15 cellular contexts compared by ENCODE assay signal in genomic region chr6:127945434-127946097, GRCh38. TPM values are rescaled to one million over a fixed set of nuclear protein-coding genes. Genes with fewer than 3 reads are reported as not detected.
DNase-seq lines count a peak whose midpoint lies in the region; ATAC-seq and TF ChIP-seq lines count a peak whose summit lies in the region.
"Had no signal": no experiment of that assay in that cellular context is flagged by ENCODE, and none has a peak within 500 bp of the region (broad histone marks: within the 10 kb centered on the region; RNA-seq: fewer than 3 reads in every experiment).

No MANE protein-coding gene starts in this region.

- intact Hi-C loops in activated CD4-positive, alpha-beta T cell treated with anti-CD3 and anti-CD28 coated beads for 36 hours (cut with DNase I, micrococcal nuclease), result no loop called here
- intact Hi-C loops in natural killer cell (cut with micrococcal nuclease), result no loop called here

- POLR2A ChIA-PET in activated CD4-positive, alpha-beta T cell treated with anti-CD3 and anti-CD28 coated beads for 36 hours (lab: Charles Lee), result no interaction called here

- H3K27me3 Mint-ChIP-seq in activated CD4-positive, alpha-beta T cell treated with anti-CD3 and anti-CD28 coated beads for 36 hours, result no peaks in the 10 kb centered on the region
- H3K27me3 Mint-ChIP-seq in natural killer cell treated with Interleukin-12 subunit alpha and Interleukin-12 subunit beta and Interleukin-15 and Interleukin-18, amount 100 ng/mL, for 72 hours, result no peaks in the 10 kb centered on the region
- H3K27me3 Mint-ChIP-seq in natural killer cell (ENCODE audit: low read depth in 2 of 2), result peaks cover 0 to 2% of the 10 kb centered on the region in 2 donors
- no peaks in the 10 kb centered on the region for H3K27me3 Mint-ChIP-seq in stimulated activated naive CD8-positive, alpha-beta T cell treated with anti-CD3 and anti-CD28 coated beads, Interleukin-15, Interleukin-2, amounts not matched to agents 100 ng/mL and 50 ng/mL, for 24 hours
- H3K27me3 Mint-ChIP-seq: B cell; CD4-positive, CD25-positive, alpha-beta regulatory T cell had no signal

- peaks cover 3% of the 10 kb centered on the region for H3K36me3 Mint-ChIP-seq in activated CD4-positive, alpha-beta T cell treated with anti-CD3 and anti-CD28 coated beads for 36 hours (ENCODE audit: low read depth)
- peaks cover 27% of the 10 kb centered on the region for H3K36me3 Mint-ChIP-seq in natural killer cell treated with Interleukin-12 subunit alpha and Interleukin-12 subunit beta and Interleukin-15 and Interleukin-18, amount 100 ng/mL, for 72 hours
- peaks cover 6% of the 10 kb centered on the region for H3K36me3 Mint-ChIP-seq in natural killer cell
- peaks cover 14% of the 10 kb centered on the region for H3K36me3 Mint-ChIP-seq in stimulated activated naive CD8-positive, alpha-beta T cell treated with anti-CD3 and anti-CD28 coated beads, Interleukin-15, Interleukin-2, amounts not matched to agents 100 ng/mL and 50 ng/mL, for 24 hours (ENCODE audit: low read depth)
- H3K36me3 Mint-ChIP-seq: CD4-positive, CD25-positive, alpha-beta regulatory T cell had no signal

- H3K4me1 Mint-ChIP-seq in activated CD4-positive, alpha-beta T cell treated with anti-CD3 and anti-CD28 coated beads for 36 hours, result peaks cover 26% of the 10 kb centered on the region
- peaks cover 15 to 28% of the 10 kb centered on the region in 2 donors for H3K4me1 Mint-ChIP-seq in natural killer cell treated with Interleukin-12 subunit alpha and Interleukin-12 subunit beta and Interleukin-15 and Interleukin-18, amount 100 ng/mL, for 72 hours (ENCODE audit: low read depth in 2 of 2)
- H3K4me1 Mint-ChIP-seq in natural killer cell, result peaks cover 10 to 18% of the 10 kb centered on the region in 2 donors
- H3K4me1 Mint-ChIP-seq in stimulated activated naive CD8-positive, alpha-beta T cell treated with anti-CD3 and anti-CD28 coated beads, Interleukin-15, Interleukin-2, amounts not matched to agents 100 ng/mL and 50 ng/mL, for 24 hours (ENCODE audit: low read depth), result peaks cover 54% of the 10 kb centered on the region

- H3K9me3 Mint-ChIP-seq in activated CD4-positive, alpha-beta T cell treated with anti-CD3 and anti-CD28 coated beads for 36 hours (ENCODE audit: low read depth), result peaks cover 10% of the 10 kb centered on the region
- peaks cover 5% of the 10 kb centered on the region for H3K9me3 Mint-ChIP-seq in natural killer cell treated with Interleukin-12 subunit alpha and Interleukin-12 subunit beta and Interleukin-15 and Interleukin-18, amount 100 ng/mL, for 72 hours
- peaks cover 3 to 4% of the 10 kb centered on the region in 2 donors for H3K9me3 Mint-ChIP-seq in natural killer cell
- H3K9me3 Mint-ChIP-seq in stimulated activated naive CD8-positive, alpha-beta T cell treated with anti-CD3 and anti-CD28 coated beads, Interleukin-15, Interleukin-2, amounts not matched to agents 100 ng/mL and 50 ng/mL, for 24 hours, result peaks cover 13% of the 10 kb centered on the region
- H3K9me3 Mint-ChIP-seq: HFFc6 had no signal

- no peak overlapping the region for H3K4me3 Mint-ChIP-seq in activated CD4-positive, alpha-beta T cell treated with anti-CD3 and anti-CD28 coated beads for 36 hours
- no peak overlapping the region for H3K4me3 Mint-ChIP-seq in natural killer cell treated with Interleukin-12 subunit alpha and Interleukin-12 subunit beta and Interleukin-15 and Interleukin-18, amount 100 ng/mL, for 72 hours
- no peak overlapping the region for H3K4me3 Mint-ChIP-seq in natural killer cell
- H3K4me3 Mint-ChIP-seq in stimulated activated naive CD8-positive, alpha-beta T cell treated with anti-CD3 and anti-CD28 coated beads, Interleukin-15, Interleukin-2, amounts not matched to agents 100 ng/mL and 50 ng/mL, for 24 hours, result no peak overlapping the region
- H3K4me3 Mint-ChIP-seq: B cell; CD4-positive, CD25-positive, alpha-beta regulatory T cell; CD8-positive, alpha-beta T cell; HFFc6 had no signal

- CTCF ChIA-PET in activated CD4-positive, alpha-beta T cell treated with anti-CD3 and anti-CD28 coated beads for 36 hours (lab: Charles Lee), result no interaction called here

- TF ChIP-seq CTCF in natural killer cell (IDR thresholded peaks at IDR 0.05), result no peak

- no peak for DNase-seq in activated CD4-positive, alpha-beta T cell treated with anti-CD3 and anti-CD28 coated beads for 36 hours
- no peak for DNase-seq in activated CD4-positive, alpha-beta T cell treated with anti-CD3 and anti-CD28 coated beads, Interleukin-2, amount 50 U/mL, for 4 hours
- DNase-seq in natural killer cell treated with Interleukin-12 subunit alpha and Interleukin-12 subunit beta and Interleukin-15 and Interleukin-18, amount 100 ng/mL, for 72 hours (ENCODE audit: low spot score), result no peak
- DNase-seq in natural killer cell, result no peak
- DNase-seq in NCI-H748 (lab: John Stamatoyannopoulos, UW; ENCODE audit: unreplicated experiment), result no peak
- DNase-seq in stimulated activated CD4-positive, alpha-beta T cell treated with anti-CD3 and anti-CD28 coated beads, Interleukin-4, amount 100 ng/mL, for 24 hours, result no peak
- DNase-seq: Caco-2; CD4-positive, CD25-positive, alpha-beta regulatory T cell; CD8-positive, alpha-beta T cell; DMS153; DND-41; GOT3; HFFc6 had no signal

- H3K27ac Mint-ChIP-seq in activated CD4-positive, alpha-beta T cell treated with anti-CD3 and anti-CD28 coated beads for 36 hours, result no peak overlapping the region
- peak overlapping the region; percentile 19 to 57 for H3K27ac Mint-ChIP-seq in natural killer cell treated with Interleukin-12 subunit alpha and Interleukin-12 subunit beta and Interleukin-15 and Interleukin-18, amount 100 ng/mL, for 72 hours
- H3K27ac Mint-ChIP-seq in natural killer cell, result no peak overlapping the region
- H3K27ac Mint-ChIP-seq in stimulated activated naive CD8-positive, alpha-beta T cell treated with anti-CD3 and anti-CD28 coated beads, Interleukin-15, Interleukin-2, amounts not matched to agents 100 ng/mL and 50 ng/mL, for 24 hours, result peak overlapping the region; percentile 65
- H3K27ac Mint-ChIP-seq: B cell; CD4-positive, CD25-positive, alpha-beta regulatory T cell; CD8-positive, alpha-beta T cell; HFFc6 had no signal

- ATAC-seq in activated CD4-positive, alpha-beta T cell treated with anti-CD3 and anti-CD28 coated beads for 36 hours, result peak; percentile 60
- ATAC-seq in natural killer cell treated with Interleukin-12 subunit alpha and Interleukin-12 subunit beta and Interleukin-15 and Interleukin-18, amount 100 ng/mL, for 72 hours, result no peak
- no peak for ATAC-seq in natural killer cell
- ATAC-seq: CD8-positive, alpha-beta T cell had no signal

RNA-seq across cellular contexts. Expression of gene THEMIS, which starts 44.7 kb away (rescaled TPM):
- 10 to 100 TPM; 22.9 to 24.5 TPM for total RNA-seq in activated CD4-positive, alpha-beta T cell treated with anti-CD3 and anti-CD28 coated beads for 36 hours
- 10 to 100 TPM in 1 of 2 donors, 1 to 10 TPM in 1; 3.8 to 44.2 TPM for total RNA-seq in natural killer cell treated with Interleukin-12 subunit alpha and Interleukin-12 subunit beta and Interleukin-15 and Interleukin-18, amount 100 ng/mL, for 72 hours
- total RNA-seq in natural killer cell, result 10 to 100 TPM in 1 of 3 donors, 1 to 10 TPM in 1, under 1 TPM in 1; 0.82 to 11.7 (median 1.7) TPM
- total RNA-seq: Caco-2 had no signal

Comparison
In these comparisons a context has a peak if more than half of its experiments do, and no peak if none do; other contexts are left out.
1. H3K27ac Mint-ChIP-seq: peak in natural killer cell treated with Interleukin-12 subunit alpha and Interleukin-12 subunit beta and Interleukin-15 and Interleukin-18, amount 100 ng/mL, for 72 hours (2 of 2) and stimulated activated naive CD8-positive, alpha-beta T cell treated with anti-CD3 and anti-CD28 coated beads, Interleukin-15, Interleukin-2, amounts not matched to agents 100 ng/mL and 50 ng/mL, for 24 hours (single experiment); none in activated CD4-positive, alpha-beta T cell treated with anti-CD3 and anti-CD28 coated beads for 36 hours (single experiment) and natural killer cell (0 of 2).